ENCODE assay signal across 8 cellular contexts in the genomic region with DNA sequence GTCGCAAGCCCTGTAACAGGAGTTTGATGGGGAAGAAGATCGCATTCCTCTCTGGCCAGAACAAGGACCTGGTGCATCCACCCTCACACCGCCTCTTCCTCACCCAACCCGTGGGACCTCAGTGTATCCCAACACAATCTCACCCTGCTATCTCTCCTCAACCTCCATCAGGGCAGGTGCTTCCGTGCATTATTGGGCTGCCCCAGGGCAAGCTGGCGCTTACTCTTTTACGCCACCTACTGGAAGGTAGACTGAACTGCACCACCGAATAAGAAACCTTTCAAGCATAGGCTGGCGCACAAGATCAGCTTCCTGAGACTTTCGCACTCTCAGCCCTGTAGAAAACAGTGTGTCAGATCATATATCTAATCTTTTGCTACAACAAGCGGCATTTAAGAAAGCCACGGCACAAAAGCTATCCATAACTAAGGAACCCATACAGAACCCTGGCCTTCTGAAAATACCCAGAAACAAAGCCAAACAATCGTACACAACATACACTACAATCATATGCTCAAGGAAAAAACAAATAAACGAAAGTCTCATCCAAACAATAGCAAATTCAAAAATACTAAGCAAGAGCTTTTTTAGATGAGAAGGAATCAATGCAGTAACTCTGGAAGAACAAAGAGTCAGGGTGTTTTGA.
DNase-seq lines count a peak whose midpoint lies in the region; ATAC-seq and TF ChIP-seq lines count a peak whose summit lies in the region.

No MANE protein-coding gene starts in this region.

- H3K9me3 Mint-ChIP-seq in Calu3 (ENCODE audit: low read depth, unreplicated experiment), result no peaks in the 10 kb centered on the region
- peaks cover 0 to 8% (median 0%) of the 10 kb centered on the region in 5 experiments for H3K9me3 Mint-ChIP-seq in brain

- no peaks in the 10 kb centered on the region for H3K27me3 ChIP-seq in OCI-LY3 (ENCODE audit: low read depth, low read length)
- no peaks in the 10 kb centered on the region for H3K27me3 ChIP-seq in lung (ENCODE audit: control insufficient read depth, insufficient read depth)

- in situ Hi-C loops in G401 (cut with HindIII; ENCODE audit: low sequenced_read_pairs), result no loop called here

- BruUV-seq in Calu3 (replicated peaks; lab: Mats Ljungman, UMichigan), result no TSS peak

- peaks cover 8% of the 10 kb centered on the region for H3K36me3 Mint-ChIP-seq in Calu3 (ENCODE audit: insufficient read depth, unreplicated experiment)
- no peaks in the 10 kb centered on the region for H3K36me3 Mint-ChIP-seq in brain

- CTCF ChIA-PET in Calu3 (lab: Charles Lee), result no interaction called here

- H3K27ac Mint-ChIP-seq in Calu3 (ENCODE audit: unreplicated experiment) (no peak overlapping the region), brain (no peak overlapping the region)

- H3K27me3 Mint-ChIP-seq in Calu3 (ENCODE audit: unreplicated experiment) (no peaks in the 10 kb centered on the region), brain (no peaks in the 10 kb centered on the region)

- H3K27ac ChIP-seq in OCI-LY3 (ENCODE audit: low read length) (no peak overlapping the region), lung (ENCODE audit: low read depth in 1 of 2, low read length in 1 of 2) (no peak overlapping the region)

- peak overlapping the region; percentile 75 for H3K4me3 ChIP-seq in OCI-LY3 (ENCODE audit: low read length)
- no peak overlapping the region for H3K4me3 ChIP-seq in lung

- H3K4me1 ChIP-seq in OCI-LY3 (ENCODE audit: low read length), result peaks cover 4% of the 10 kb centered on the region; the same call in 1 of the 2 replicates
- no peaks in the 10 kb centered on the region for H3K4me1 ChIP-seq in lung (ENCODE audit: control insufficient read depth in 2 of 2, insufficient read depth in 2 of 2, low read length in 2 of 2)

- peak overlapping the region; percentile 98 for H2AFZ ChIP-seq in OCI-LY3 (ENCODE audit: low read depth, low read length)

- intact Hi-C loops in Calu3 (cut with micrococcal nuclease; ENCODE audit: unreplicated experiment), result no loop called here

- peak; percentile 67 for TF ChIP-seq CTCF in Calu3 (IDR thresholded peaks at IDR 0.05; ENCODE audit: unreplicated experiment)
- peak; percentile 89 for TF ChIP-seq CTCF in OCI-LY3 (IDR thresholded peaks at IDR 0.05; ENCODE audit: low read depth, low read length)
- TF ChIP-seq CTCF in brain (conservative IDR thresholded peaks at IDR 0.05), result peak; percentile 46 to 71
- TF ChIP-seq CTCF in lung (IDR thresholded peaks at IDR 0.05; ENCODE audit: control extremely low read depth, extremely low read depth), result no peak

- H4K20me1 ChIP-seq in OCI-LY3 (ENCODE audit: insufficient read depth, low read length), result no peaks in the 10 kb centered on the region

- H3K4me3 Mint-ChIP-seq in Calu3 (ENCODE audit: low read depth, unreplicated experiment), result no peak overlapping the region
- no peak overlapping the region for H3K4me3 Mint-ChIP-seq in brain

- H3K4me1 Mint-ChIP-seq in Calu3 (ENCODE audit: low read depth, unreplicated experiment) (no peaks in the 10 kb centered on the region), brain (no peaks in the 10 kb centered on the region)

- DNase-seq in Calu3, result peak; percentile 1
- no peak for DNase-seq in lung (ENCODE audit: low spot score)
- no peak for DNase-seq in G401 (ENCODE audit: low spot score)
- no peak for DNase-seq in GOT3 (lab: John Stamatoyannopoulos, UW)

- no peaks in the 10 kb centered on the region for H3K36me3 ChIP-seq in OCI-LY3 (replicated peaks; ENCODE audit: low read depth, low read length)
- H3K36me3 ChIP-seq in lung (ENCODE audit: control insufficient read depth in 2 of 2, insufficient read depth in 2 of 2, low read length in 2 of 2), result no peaks in the 10 kb centered on the region

- peak overlapping the region; percentile 56 for H3K9ac ChIP-seq in OCI-LY3 (ENCODE audit: low read length)

- H3K4me2 ChIP-seq in OCI-LY3 (ENCODE audit: low read length), result peak overlapping the region; percentile 90

- H3K79me2 ChIP-seq in OCI-LY3 (ENCODE audit: low read length), result no peaks in the 10 kb centered on the region

- ATAC-seq in GM19025 (IDR thresholded peaks at IDR 0.05; ENCODE audit: low read depth, unreplicated experiment), result peak; percentile 95
- peak; percentile 94 for ATAC-seq in HG03060 (IDR thresholded peaks at IDR 0.05; ENCODE audit: low read depth, unreplicated experiment)
- ATAC-seq in lung (ENCODE audit: insufficient read depth, low FRiP score), result peak; percentile 72

- WGBS in lung, 2 donors, result 47 to 51% methylated on average over 14 of the region's 14 CpGs

- no peaks in the 10 kb centered on the region for H3K9me3 ChIP-seq in OCI-LY3 (ENCODE audit: insufficient read depth, low read length)
- H3K9me3 ChIP-seq in lung (ENCODE audit: control insufficient read depth in 2 of 2, insufficient read depth in 1 of 2, low read length in 1 of 2), result peaks cover 0 to 1% of the 10 kb centered on the region in 2 donors
